ENCODE assay signal across 8 cellular contexts in the genomic region with DNA sequence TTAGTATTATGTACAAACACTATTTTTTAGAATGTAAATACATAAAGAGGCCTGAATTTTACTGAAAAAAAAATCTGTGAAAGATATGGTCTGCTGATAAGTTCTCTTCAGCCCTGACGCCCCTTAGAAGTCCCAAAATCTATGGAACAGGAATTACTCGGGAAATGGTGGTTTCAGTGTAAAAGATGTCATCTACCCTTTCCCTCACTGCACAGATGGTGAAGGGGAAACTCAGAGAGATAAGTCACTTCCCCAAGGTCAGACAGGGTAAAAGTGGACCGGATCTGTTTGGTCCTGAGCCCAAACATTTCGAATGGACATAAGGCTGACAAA. TPM values are rescaled to one million over a fixed set of nuclear protein-coding genes. Genes with fewer than 3 reads are reported as not detected.
DNase-seq lines count a peak whose midpoint lies in the region; ATAC-seq and TF ChIP-seq lines count a peak whose summit lies in the region.

No MANE protein-coding gene starts in this region.

- intact Hi-C loops in natural killer cell (cut with micrococcal nuclease): loop anchor here (1.0 to 5.0 kb wide), 3 partner anchors 64 to 191 kb away; no protein-coding TSS in a partner anchor

- peak overlapping the region; percentile 37 for H3K9ac ChIP-seq in ES-I3 (ENCODE audit: low read depth, low read length)

- no peaks in the 10 kb centered on the region for H3K9me3 Mint-ChIP-seq in activated naive CD8-positive, alpha-beta T cell treated with anti-CD3 and anti-CD28 coated beads, Interleukin-2, amount 50 U/mL, for 24 hours
- H3K9me3 Mint-ChIP-seq in natural killer cell: no peaks in the 10 kb centered on the region

- peaks cover 5% of the 10 kb centered on the region for H3K27me3 Mint-ChIP-seq in activated naive CD8-positive, alpha-beta T cell treated with anti-CD3 and anti-CD28 coated beads, Interleukin-2, amount 50 U/mL, for 24 hours
- H3K27me3 Mint-ChIP-seq in natural killer cell (ENCODE audit: low read depth in 2 of 2): no peaks in the 10 kb centered on the region

- DNase-seq in activated naive CD8-positive, alpha-beta T cell treated with anti-CD3 and anti-CD28 coated beads, Interleukin-2, amount 50 U/mL, for 24 hours: no peak
- no peak for DNase-seq in natural killer cell
- DNase-seq in left lobe of liver (ENCODE audit: low spot score): no peak
- DNase-seq in NCI-H146 treated with DMSO at 0.1 percent for 48 hours (lab: John Stamatoyannopoulos, UW; ENCODE audit: unreplicated experiment): no peak
- no peak for DNase-seq in NOMO-1 treated with dmso at 0.1 percent for 144 hours (lab: John Stamatoyannopoulos, UW; ENCODE audit: unreplicated experiment)
- DNase-seq in T1000 (lab: John Stamatoyannopoulos, UW): no peak

- H3K36me3 ChIP-seq in ES-I3 (ENCODE audit: insufficient read depth, low read length): peaks cover 5% of the 10 kb centered on the region; the same call in 1 of the 2 replicates

- H3K4me3 Mint-ChIP-seq in activated naive CD8-positive, alpha-beta T cell treated with anti-CD3 and anti-CD28 coated beads, Interleukin-2, amount 50 U/mL, for 24 hours: peak overlapping the region; percentile 91
- H3K4me3 Mint-ChIP-seq in natural killer cell: peak overlapping the region; percentile 95

- no peaks in the 10 kb centered on the region for H3K4me1 ChIP-seq in ES-I3 (ENCODE audit: insufficient read depth, low read length)

- no peaks in the 10 kb centered on the region for H3K9me3 ChIP-seq in ES-I3 (ENCODE audit: control insufficient read depth, insufficient read depth, low read length)

- peak overlapping the region; percentile 61 for H3K27ac Mint-ChIP-seq in activated naive CD8-positive, alpha-beta T cell treated with anti-CD3 and anti-CD28 coated beads, Interleukin-2, amount 50 U/mL, for 24 hours
- peak overlapping the region; percentile 87 to 93 for H3K27ac Mint-ChIP-seq in natural killer cell

- H3K36me3 Mint-ChIP-seq in activated naive CD8-positive, alpha-beta T cell treated with anti-CD3 and anti-CD28 coated beads, Interleukin-2, amount 50 U/mL, for 24 hours (ENCODE audit: low read depth): peaks cover 31% of the 10 kb centered on the region
- no peaks in the 10 kb centered on the region for H3K36me3 Mint-ChIP-seq in natural killer cell

- ATAC-seq in HG02870 (IDR thresholded peaks at IDR 0.05; ENCODE audit: unreplicated experiment) (peak; percentile 24), natural killer cell (peak in 2 of 3 donors; percentile 9 to 34), left lobe of liver (no peak)
- ATAC-seq in activated naive CD8-positive, alpha-beta T cell treated with anti-CD3 and anti-CD28 coated beads, Interleukin-2, amount 50 U/mL, for 24 hours: no peak

- no peak for TF ChIP-seq CTCF in natural killer cell (IDR thresholded peaks at IDR 0.05)

- H3K4me1 Mint-ChIP-seq in activated naive CD8-positive, alpha-beta T cell treated with anti-CD3 and anti-CD28 coated beads, Interleukin-2, amount 50 U/mL, for 24 hours: peaks cover 34% of the 10 kb centered on the region
- peaks cover 21 to 27% of the 10 kb centered on the region in 2 donors for H3K4me1 Mint-ChIP-seq in natural killer cell

RNA-seq across cellular contexts. Expression of gene MCM10, which starts 0.5 kb away (rescaled TPM):
- total RNA-seq in natural killer cell: 1 to 10 TPM in 2 of 3 donors, under 1 TPM in 1; 0.73 to 2.9 (median 1.3) TPM
- total RNA-seq in left lobe of liver: 0.33 TPM

Comparison
In these comparisons a context has a peak if more than half of its experiments do, and no peak if none do; other contexts are left out.
1. ATAC-seq: peak in HG02870 (single experiment) and natural killer cell (2 of 3); none in activated naive CD8-positive, alpha-beta T cell treated with anti-CD3 and anti-CD28 coated beads, Interleukin-2, amount 50 U/mL, for 24 hours (single experiment) and left lobe of liver (single experiment).